ENCODE assay signal across 17 cellular contexts in genomic region chr2:47297767-47298401, GRCh38.
"Had no signal": no experiment of that assay in that cellular context is flagged by ENCODE, and none has a peak within 500 bp of the region (broad histone marks: within the 10 kb centered on the region; RNA-seq: fewer than 3 reads in every experiment).

No MANE protein-coding gene starts in this region.

- DNase-seq: activated CD4-positive, alpha-beta memory T cell treated with anti-CD3 and anti-CD28 coated beads for 36 hours; activated effector memory CD4-positive, alpha-beta T cell treated with Interleukin-2 at 50 U/mL for 16 hours; activated T-cell treated with anti-CD3 and anti-CD28 coated beads, Interleukin-2, amount 50 U/mL, for 24 hours; adrenal gland; caudate nucleus; gastrocnemius medialis; heart right ventricle; left colon; mucosa of descending colon; naive thymus-derived CD8-positive, alpha-beta T cell; stimulated activated naive CD4-positive, alpha-beta T cell; T-cell; T-helper 9 cell; transverse colon; WERI-Rb-1 had no signal

- H3K9me3 ChIP-seq: adrenal gland, gastrocnemius medialis, heart right ventricle, mucosa of descending colon, transverse colon, vagina had no signal

- H3K9ac ChIP-seq: parathyroid adenoma had no signal

- H3K4me3 ChIP-seq: adrenal gland, gastrocnemius medialis, heart right ventricle, mucosa of descending colon, transverse colon, vagina had no signal

- H3K36me3 ChIP-seq: adrenal gland, gastrocnemius medialis, heart right ventricle, transverse colon, vagina, WERI-Rb-1 had no signal

- H3K4me1 ChIP-seq: adrenal gland, parathyroid adenoma, vagina had no signal

- H3K27ac ChIP-seq: adrenal gland, parathyroid adenoma, transverse colon, vagina, WERI-Rb-1 had no signal

- H2AFZ ChIP-seq: parathyroid adenoma had no signal

- H3K27me3 ChIP-seq: adrenal gland, gastrocnemius medialis, heart right ventricle, transverse colon, vagina had no signal

- ATAC-seq: gastrocnemius medialis; left colon; mucosa of descending colon; naive thymus-derived CD8-positive, alpha-beta T cell; T-cell had no signal
